In genomic region chr22:12613199-12613598, GRCh38 we compare ENCODE assay signal across 18 cellular contexts.
DNase-seq lines count a peak whose midpoint lies in the region; ATAC-seq and TF ChIP-seq lines count a peak whose summit lies in the region.
"Had no signal": no experiment of that assay in that cellular context is flagged by ENCODE, and none has a peak within 500 bp of the region (broad histone marks: within the 10 kb centered on the region; RNA-seq: fewer than 3 reads in every experiment).

No MANE protein-coding gene starts in this region.

- H3K4me2 ChIP-seq in SK-N-SH (no peak overlapping the region), Karpas-422 (ENCODE audit: low read depth, low read length, poor library complexity, severe bottlenecking) (no peak overlapping the region)

- 39% methylated on average over 3 of the region's 3 CpGs for WGBS in SK-N-SH (ENCODE audit: low lambda C conversion rate)

- TF ChIP-seq EP300 in SK-N-SH (IDR thresholded peaks at IDR 0.05; ENCODE audit: borderline replicate concordance in 1 of 2, low read depth in 1 of 2, low read length in 1 of 2): no peak

- DNase-seq in SK-N-SH: no peak
- DNase-seq in Karpas-422: peak; percentile 47
- DNase-seq in SK-MEL-5 (ENCODE audit: low read depth, low spot score): peak; percentile 54
- DNase-seq in NCI-H774 (lab: John Stamatoyannopoulos, UW): no peak
- DNase-seq: ACHN; C1 segment of cervical spinal cord; Calu3; CD4-positive, alpha-beta memory T cell; COR-L47; DMS53; DMS79 treated with DMSO at 0.1 percent for 48 hours; GF-D8; GOT3; HFFc6 had no signal

- H3K27me3 ChIP-seq in SK-N-SH (ENCODE audit: insufficient read depth) (no peaks in the 10 kb centered on the region), Karpas-422 (ENCODE audit: low read length) (no peaks in the 10 kb centered on the region)

- CTCF ChIA-PET in SK-N-SH (lab: Yijun Ruan, JAX): no interaction called here

- H3K79me2 ChIP-seq in SK-N-SH (ENCODE audit: insufficient read depth) (peaks cover 5% of the 10 kb centered on the region; the same call in 1 of the 2 replicates), Karpas-422 (ENCODE audit: low read length) (no peaks in the 10 kb centered on the region)

- H3K9me3 ChIP-seq in SK-N-SH (no peaks in the 10 kb centered on the region), Karpas-422 (ENCODE audit: low read length) (peaks cover 10% of the 10 kb centered on the region; the same call in 1 of the 2 replicates)

- no peaks in the 10 kb centered on the region for H3K9me2 ChIP-seq in SK-N-SH
- H3K9me2 ChIP-seq in Karpas-422 (replicated peaks; ENCODE audit: insufficient read depth, low read length): no peaks in the 10 kb centered on the region

- H4K20me1 ChIP-seq in SK-N-SH (ENCODE audit: insufficient read depth): no peaks in the 10 kb centered on the region
- no peaks in the 10 kb centered on the region for H4K20me1 ChIP-seq in Karpas-422 (ENCODE audit: insufficient read depth, low read depth, low read length)

- no peaks in the 10 kb centered on the region for H3F3A ChIP-seq in SK-N-SH (replicated peaks; ENCODE audit: insufficient read depth)

- no peak for ATAC-seq in SK-N-SH treated with all-trans-retinoic acid at 6 μM for 48 hours
- no peak for ATAC-seq in HG02938 (IDR thresholded peaks at IDR 0.05; ENCODE audit: unreplicated experiment)

- no peaks in the 10 kb centered on the region for H3K4me1 ChIP-seq in SK-N-SH (ENCODE audit: control insufficient read depth in 1 of 2, insufficient read depth in 2 of 2, low read depth in 1 of 2, low read length in 1 of 2)
- no peaks in the 10 kb centered on the region for H3K4me1 ChIP-seq in Karpas-422 (ENCODE audit: low read length)
- H3K4me1 ChIP-seq: HAP-1 had no signal

- TF ChIP-seq CTCF in SK-N-SH (IDR thresholded peaks at IDR 0.05): no peak

- H2AFZ ChIP-seq in SK-N-SH (ENCODE audit: low read depth): no peak overlapping the region
- H2AFZ ChIP-seq in Karpas-422 (ENCODE audit: low read length): no peak overlapping the region

- TF ChIP-seq RAD21 in SK-N-SH (IDR thresholded peaks at IDR 0.05; ENCODE audit: low read length): no peak

- H3K9ac ChIP-seq in SK-N-SH (no peak overlapping the region), Karpas-422 (ENCODE audit: low read length) (no peak overlapping the region)

- in situ Hi-C loops in SK-MEL-5 (cut with HindIII; ENCODE audit: low pct_unique_long_range_greater_than_20kb, low sequenced_read_pairs): no loop called here

- H3K27ac ChIP-seq in SK-N-SH (ENCODE audit: low read depth in 2 of 2, low read length in 1 of 2): no peak overlapping the region
- no peak overlapping the region for H3K27ac ChIP-seq in Karpas-422 (ENCODE audit: low read length)
- H3K27ac ChIP-seq: 22Rv1 had no signal

- no peak overlapping the region for H3K4me3 ChIP-seq in SK-N-SH (ENCODE audit: low read depth in 2 of 2, low read length in 1 of 2)
- H3K4me3 ChIP-seq in Karpas-422 (ENCODE audit: low read length): no peak overlapping the region
- H3K4me3 ChIP-seq: HAP-1 had no signal

- H3K36me3 ChIP-seq in SK-N-SH (replicated peaks in 1 of 2; ENCODE audit: control insufficient read depth in 1 of 2, insufficient read depth in 2 of 2, low read length in 1 of 2) (peaks cover 0 to 6% of the 10 kb centered on the region in 2 experiments), Karpas-422 (ENCODE audit: insufficient read depth, low read length) (no peaks in the 10 kb centered on the region)
- H3K36me3 ChIP-seq: HAP-1 had no signal

- POLR2A ChIA-PET in SK-N-SH (lab: Yijun Ruan, JAX): no interaction called here

TF ChIP-seq in SK-N-SH, 30 proteins besides CTCF, POLR2A, EP300 and RAD21:
- TF ChIP-seq TEAD4 (IDR thresholded peaks at IDR 0.05; ENCODE audit: borderline replicate concordance, insufficient read depth) (no peak), RFX5 (IDR thresholded peaks at IDR 0.05; ENCODE audit: low read length) (peak; percentile 89)

TF ChIP-seq in SK-N-SH treated with all-trans-retinoic acid at 6 μM for 48 hours, 23 proteins besides CTCF, POLR2A, EP300 and RAD21:
- TF ChIP-seq CSRNP3 (CRISPR knock-in tag; IDR thresholded peaks at IDR 0.05) (no peak), CSDC2 (CRISPR knock-in tag; IDR thresholded peaks at IDR 0.05) (no peak)

Comparison
In these comparisons a context has a peak if more than half of its experiments do, and no peak if none do; other contexts are left out.
1. DNase-seq: peak in Karpas-422 (single experiment) and SK-MEL-5 (single experiment); none in SK-N-SH (single experiment) and NCI-H774 (single experiment).